18 cellular contexts compared by ENCODE assay signal in genomic region chr11:77884186-77884828, GRCh38.
DNase-seq lines count a peak whose midpoint lies in the region; ATAC-seq and TF ChIP-seq lines count a peak whose summit lies in the region.
"Had no signal": no experiment of that assay in that cellular context is flagged by ENCODE, and none has a peak within 500 bp of the region (broad histone marks: within the 10 kb centered on the region; RNA-seq: fewer than 3 reads in every experiment).

No MANE protein-coding gene starts in this region.

- H2AFZ ChIP-seq in osteoblast (ENCODE audit: low read length), result no peak overlapping the region

- ATAC-seq in SK-N-SH treated with all-trans-retinoic acid at 6 μM for 48 hours (peak; percentile 92), HG03039 (IDR thresholded peaks at IDR 0.05; ENCODE audit: unreplicated experiment) (no peak), GM21367 (IDR thresholded peaks at IDR 0.05; ENCODE audit: unreplicated experiment) (no peak)
- no peak for ATAC-seq in stimulated activated memory B cell treated with anti-CD40 and anti-IgM and Interleukin-4, amounts not matched to agents 10 μg/mL and 1 μg/mL and 100 μg/mL, for 72 hours
- ATAC-seq: HCT116 had no signal

- peak overlapping the region; percentile 73 for H3K27ac ChIP-seq in osteoblast (ENCODE audit: low read depth, low read length)
- H3K27ac ChIP-seq: suprapubic skin had no signal

- peaks cover 21% of the 10 kb centered on the region for H3K4me1 ChIP-seq in osteoblast (ENCODE audit: insufficient read depth, low read length)
- H3K4me1 ChIP-seq: suprapubic skin had no signal

- no peaks in the 10 kb centered on the region for H3K79me2 ChIP-seq in osteoblast (ENCODE audit: insufficient read depth, low read length)

- H3K4me2 ChIP-seq in osteoblast (ENCODE audit: insufficient read depth, low read length), result peak overlapping the region; percentile 20

- H4K20me1 ChIP-seq in osteoblast (ENCODE audit: insufficient read depth, low read length), result no peaks in the 10 kb centered on the region

- H3K36me3 ChIP-seq in osteoblast (ENCODE audit: insufficient read depth, low read length), result peaks cover 20% of the 10 kb centered on the region

- H3K27ac Mint-ChIP-seq in stimulated activated memory B cell treated with anti-CD40 and anti-IgM and Interleukin-4, amounts not matched to agents 10 μg/mL and 1 μg/mL and 100 μg/mL, for 72 hours, result no peak overlapping the region
- H3K27ac Mint-ChIP-seq: activated naive CD4-positive, alpha-beta T cell treated with anti-CD3 and anti-CD28 coated beads for 36 hours; T-helper 2 cell treated with Interferon-gamma antibody and Interleukin-4, amounts not matched to agents 5 μg/mL and 100 μg/mL, for 36 hours had no signal

- H3K9me3 ChIP-seq in osteoblast (ENCODE audit: low read depth, low read length), result no peaks in the 10 kb centered on the region
- H3K9me3 ChIP-seq: suprapubic skin had no signal

- H3K36me3 Mint-ChIP-seq in stimulated activated memory B cell treated with anti-CD40 and anti-IgM and Interleukin-4, amounts not matched to agents 10 μg/mL and 1 μg/mL and 100 μg/mL, for 72 hours, result peaks cover 89% of the 10 kb centered on the region

- no peaks in the 10 kb centered on the region for H3K27me3 ChIP-seq in osteoblast (ENCODE audit: insufficient read depth, low read length)
- H3K27me3 ChIP-seq: suprapubic skin had no signal

- H3K9me3 Mint-ChIP-seq in stimulated activated memory B cell treated with anti-CD40 and anti-IgM and Interleukin-4, amounts not matched to agents 10 μg/mL and 1 μg/mL and 100 μg/mL, for 72 hours, result no peaks in the 10 kb centered on the region
- H3K9me3 Mint-ChIP-seq: activated naive CD4-positive, alpha-beta T cell treated with anti-CD3 and anti-CD28 coated beads for 36 hours; neural crest cell; T-helper 2 cell treated with Interferon-gamma antibody and Interleukin-4, amounts not matched to agents 5 μg/mL and 100 μg/mL, for 36 hours had no signal

- no peak overlapping the region for H3K4me3 Mint-ChIP-seq in stimulated activated memory B cell treated with anti-CD40 and anti-IgM and Interleukin-4, amounts not matched to agents 10 μg/mL and 1 μg/mL and 100 μg/mL, for 72 hours
- H3K4me3 Mint-ChIP-seq: activated naive CD4-positive, alpha-beta T cell treated with anti-CD3 and anti-CD28 coated beads for 36 hours; neural crest cell; T-helper 2 cell treated with Interferon-gamma antibody and Interleukin-4, amounts not matched to agents 5 μg/mL and 100 μg/mL, for 36 hours had no signal

- no peak for TF ChIP-seq CTCF in osteoblast (IDR thresholded peaks at IDR 0.05; ENCODE audit: extremely low read depth, low read depth, low read length)

- peaks cover 9% of the 10 kb centered on the region for H3K4me1 Mint-ChIP-seq in stimulated activated memory B cell treated with anti-CD40 and anti-IgM and Interleukin-4, amounts not matched to agents 10 μg/mL and 1 μg/mL and 100 μg/mL, for 72 hours
- H3K4me1 Mint-ChIP-seq: neural crest cell had no signal

- DNase-seq in GM03348 (ENCODE audit: low spot score) (peak; percentile 85), fibroblast of gingiva (ENCODE audit: low read depth) (peak; percentile 40), osteoblast (ENCODE audit: insufficient read length, low spot score, missing footprints) (peak; percentile 61)
- DNase-seq: activated CD4-positive, alpha-beta T cell treated with anti-CD3 and anti-CD28 coated beads for 1 hour; activated CD8-positive, alpha-beta memory T cell treated with anti-CD3 and anti-CD28 coated beads, Interleukin-2, amount 50 U/mL, for 4 hours; activated naive CD4-positive, alpha-beta T cell treated with anti-CD3 and anti-CD28 coated beads for 36 hours; DMS79 treated with DMSO at 0.1 percent for 48 hours; effector CD4-positive, alpha-beta T cell; foreskin melanocyte; NCI-H1436 had no signal

- no peaks in the 10 kb centered on the region for H3K27me3 Mint-ChIP-seq in stimulated activated memory B cell treated with anti-CD40 and anti-IgM and Interleukin-4, amounts not matched to agents 10 μg/mL and 1 μg/mL and 100 μg/mL, for 72 hours

- H3K4me3 ChIP-seq in osteoblast (ENCODE audit: insufficient read depth, low read length), result no peak overlapping the region
- H3K4me3 ChIP-seq: suprapubic skin had no signal

TF ChIP-seq in SK-N-SH treated with all-trans-retinoic acid at 6 μM for 48 hours, 23 proteins besides CTCF, POLR2A, EP300 and RAD21:
- TF ChIP-seq ZC3H10 (CRISPR knock-in tag; IDR thresholded peaks at IDR 0.05) (no peak), ISL1 (CRISPR knock-in tag; IDR thresholded peaks at IDR 0.05) (0 out of 2 replicates have a peak, but pooled peaks have one; percentile 18)
